In genomic region chr21:31801551-31802234, GRCh38 we compare ENCODE assay signal across 19 cellular contexts.
"Had no signal": no experiment of that assay in that cellular context is flagged by ENCODE, and none has a peak within 500 bp of the region (broad histone marks: within the 10 kb centered on the region; RNA-seq: fewer than 3 reads in every experiment).

No MANE protein-coding gene starts in this region.

- ATAC-seq: activated CD8-positive, alpha-beta T cell treated with anti-CD3 and anti-CD28 coated beads for 36 hours; esophagus mucosa; naive thymus-derived CD4-positive, alpha-beta T cell; stimulated activated naive CD8-positive, alpha-beta T cell treated with anti-CD3 and anti-CD28 coated beads, Interleukin-15, Interleukin-2, amounts not matched to agents 100 U/mL and 50 U/mL, for 24 hours had no signal

- H3K36me3 Mint-ChIP-seq: activated naive CD8-positive, alpha-beta T cell treated with anti-CD3 and anti-CD28 coated beads, Interleukin-2, amount 10 ng/mL, durations not matched to agents 7 days and 5 days had no signal

- H3K27ac Mint-ChIP-seq: activated CD8-positive, alpha-beta T cell treated with anti-CD3 and anti-CD28 coated beads for 36 hours; activated naive CD8-positive, alpha-beta T cell treated with anti-CD3 and anti-CD28 coated beads, Interleukin-2, amount 10 ng/mL, durations not matched to agents 7 days and 5 days; activated T-helper 2 cell treated with anti-CD3 and anti-CD28 coated beads, Interferon-gamma antibody, Interleukin-2, Interleukin-4, amounts not matched to agents 10 μg/mL and 5 μg/mL and 100 μg/mL, durations not matched to agents 14 hours and 24 hours and 36 hours; dendritic cell treated with granulocyte-macrophage colony-stimulating factor and Interleukin-4, amounts not matched to agents 40 ng/mL and 50 ng/mL, for 4 days; naive thymus-derived CD4-positive, alpha-beta T cell had no signal

- H3K4me3 Mint-ChIP-seq: activated CD8-positive, alpha-beta T cell treated with anti-CD3 and anti-CD28 coated beads for 36 hours; activated naive CD8-positive, alpha-beta T cell treated with anti-CD3 and anti-CD28 coated beads, Interleukin-2, amount 10 ng/mL, durations not matched to agents 7 days and 5 days; dendritic cell treated with granulocyte-macrophage colony-stimulating factor and Interleukin-4, amounts not matched to agents 40 ng/mL and 50 ng/mL, for 4 days; naive thymus-derived CD4-positive, alpha-beta T cell had no signal

- H3K9me3 Mint-ChIP-seq: activated CD8-positive, alpha-beta T cell treated with anti-CD3 and anti-CD28 coated beads for 36 hours; activated T-helper 2 cell treated with anti-CD3 and anti-CD28 coated beads, Interferon-gamma antibody, Interleukin-2, Interleukin-4, amounts not matched to agents 10 μg/mL and 5 μg/mL and 100 μg/mL, durations not matched to agents 14 hours and 24 hours and 36 hours; dendritic cell treated with granulocyte-macrophage colony-stimulating factor and Interleukin-4, amounts not matched to agents 40 ng/mL and 50 ng/mL, for 4 days had no signal

- H3K4me1 Mint-ChIP-seq: activated naive CD8-positive, alpha-beta T cell treated with anti-CD3 and anti-CD28 coated beads, Interleukin-2, amount 10 ng/mL, durations not matched to agents 7 days and 5 days had no signal

- H3K4me3 ChIP-seq: cardiac muscle cell, hepatocyte, tibial nerve, vagina had no signal

- H3K79me2 ChIP-seq: hepatocyte had no signal

- FAIRE-seq: TTC549 had no signal

- H3K4me1 ChIP-seq: vagina had no signal

- DNase-seq: activated CD4-positive, alpha-beta T cell treated with anti-CD3 and anti-CD28 coated beads for 48 hours; activated CD8-positive, alpha-beta T cell treated with anti-CD3 and anti-CD28 coated beads for 36 hours; activated naive CD4-positive, alpha-beta T cell treated with Interleukin-2 at 50 U/mL for 16 hours; activated naive CD8-positive, alpha-beta T cell treated with anti-CD3 and anti-CD28 coated beads, Interleukin-2, amount 10 ng/mL, durations not matched to agents 7 days and 5 days; activated T-cell treated with anti-CD3 and anti-CD28 coated beads, Interleukin-2, amount 50 U/mL, for 1 hour; effector CD8-positive, alpha-beta T cell; mesenchymal stem cell; naive thymus-derived CD4-positive, alpha-beta T cell; stimulated activated CD4-positive, alpha-beta T cell treated with anti-CD3 and anti-CD28 coated beads, Interleukin-2, amount 100 ng/mL, for 24 hours; stimulated activated naive CD8-positive, alpha-beta T cell treated with anti-CD3 and anti-CD28 coated beads, Interleukin-15, Interleukin-2, amounts not matched to agents 100 U/mL and 50 U/mL, for 24 hours; substantia nigra had no signal

- H3K4me2 ChIP-seq: hepatocyte had no signal

- H3K36me3 ChIP-seq: cardiac muscle cell, tibial nerve, vagina had no signal

- H3K9me3 ChIP-seq: tibial nerve, vagina had no signal

- H3K27ac ChIP-seq: cardiac muscle cell, hepatocyte, tibial nerve, vagina had no signal

- H3K27me3 ChIP-seq: cardiac muscle cell, hepatocyte, tibial nerve, vagina had no signal

- H2AFZ ChIP-seq: hepatocyte had no signal
